In genomic region chr15:82221535-82221934, GRCh38 we compare ENCODE assay signal across 9 cellular contexts. TPM values are rescaled to one million over a fixed set of nuclear protein-coding genes. Genes with fewer than 3 reads are reported as not detected.
DNase-seq lines count a peak whose midpoint lies in the region; FAIRE-seq and TF ChIP-seq lines count a peak whose summit lies in the region.
"Not testable (repeated sequence)": the region's sequence is repeated elsewhere in the genome, so short reads cannot be mapped to it uniquely, and the experiment has no call there.
"Had no signal": no experiment of that assay in that cellular context is flagged by ENCODE, and none has a peak within 500 bp of the region (broad histone marks: within the 10 kb centered on the region; RNA-seq: fewer than 3 reads in every experiment).

No MANE protein-coding gene starts in this region.

- not testable (repeated sequence) for H4K91ac ChIP-seq in H1 (replicated peaks; ENCODE audit: insufficient read length, low read length)

- in situ Hi-C loops in KBM-7 (cut with MboI; ENCODE audit: low pct_unique_long_range_greater_than_20kb, low sequenced_read_pairs), result loop anchor here (25.0 kb wide), 1 partner anchor 759 kb away; no protein-coding TSS in a partner anchor

- H3K18ac ChIP-seq in H1 (ENCODE audit: extremely low read depth, low read length), result not testable (repeated sequence)

- TF ChIP-seq EP300 in H1 (IDR thresholded peaks at IDR 0.05; ENCODE audit: borderline replicate concordance in 1 of 2, low read depth in 2 of 2, low read length in 2 of 2), result not testable (repeated sequence)

- H3K4ac ChIP-seq in H1 (replicated peaks; ENCODE audit: insufficient read length, low read depth, low read length), result not testable (repeated sequence)

- not testable (repeated sequence) for H3F3A ChIP-seq in smooth muscle cell (ENCODE audit: low read depth)

- CTCF ChIA-PET in RWPE1 (lab: Yijun Ruan, JAX), result not testable (repeated sequence)
- CTCF ChIA-PET in H1 (lab: Charles Lee; ENCODE audit: partially characterized antibody), result interaction anchor here (0.6 to 1.7 kb wide), 2 partner anchors 10 to 217 kb away, joined by 3 to 4 read pairs; no protein-coding TSS in a partner anchor

- not testable (repeated sequence) for H3K4me1 ChIP-seq in H1 (replicated peaks in 1 of 4; ENCODE audit: control insufficient read depth in 3 of 4, insufficient read depth in 4 of 4, low read length in 3 of 4); keratinocyte (ENCODE audit: control insufficient read depth, extremely low read depth, insufficient read depth, low read length); smooth muscle cell (ENCODE audit: low read depth)

- H4K5ac ChIP-seq in H1 (ENCODE audit: insufficient read length, low read depth, low read length), result not testable (repeated sequence)

- FAIRE-seq in H1 (lab: Jason Lieb, UNC); keratinocyte (lab: Jason Lieb, UNC): not testable (repeated sequence)

- not testable (repeated sequence) for H2BK120ac ChIP-seq in H1 (replicated peaks; ENCODE audit: low read depth, low read length)

- TF ChIP-seq CTCF in GM06990 (IDR thresholded peaks at IDR 0.05; ENCODE audit: insufficient read depth, low read length, poor library complexity, severe bottlenecking) (peak; percentile 41), RWPE1 (conservative IDR thresholded peaks at IDR 0.05; ENCODE audit: low read depth) (peak; percentile 15; the same call in 1 of the 2 replicates), H1 (IDR thresholded peaks at IDR 0.05; ENCODE audit: control extremely low read depth in 1 of 3, insufficient read depth in 1 of 3, low read depth in 1 of 3, low read length in 3 of 3) (peak in 2 of 3 experiments; percentile 31 to 35; a peak in 2 of 4 replicates), keratinocyte (optimal IDR thresholded peaks at IDR 0.05 in 1 of 3, IDR thresholded peaks at IDR 0.05 in 1 of 3, conservative IDR thresholded peaks at IDR 0.05 in 1 of 3; ENCODE audit: extremely low read depth in 1 of 3, insufficient read depth in 2 of 3, low read length in 3 of 3) (peak; percentile 5 to 30 (median 8)), smooth muscle cell (IDR thresholded peaks at IDR 0.05; ENCODE audit: borderline replicate concordance, insufficient read depth, poor library complexity, severe bottlenecking) (peak; percentile 5)

- not testable (repeated sequence) for H3K14ac ChIP-seq in H1 (ENCODE audit: insufficient read length)

- dilution Hi-C loops in keratinocyte (cut with MboI; ENCODE audit: extremely low pct_ligation_motif_present, low sequenced_read_pairs), result not testable (repeated sequence)

- H2BK15ac ChIP-seq in H1 (ENCODE audit: low read length), result not testable (repeated sequence)

- DNase-seq in AG08395 (ENCODE audit: low spot score) (peak; percentile 3), KBM-7 (peak; percentile 43), RWPE1 (ENCODE audit: low spot score) (peak; percentile 3)
- not testable (repeated sequence) for DNase-seq in GM06990 (ENCODE audit: extremely low read depth, insufficient read length); H1 (ENCODE audit: low read depth in 1 of 2, low spot score in 2 of 2); keratinocyte (ENCODE audit: low read depth, low spot score); smooth muscle cell (lab: John Stamatoyannopoulos, UW; ENCODE audit: unreplicated experiment)
- DNase-seq in activated T-cell treated with anti-CD3 and anti-CD28 coated beads, Interleukin-2, amount 50 U/mL, for 1 hour, result peak; percentile 22

- not testable (repeated sequence) for H3K56ac ChIP-seq in H1 (replicated peaks; ENCODE audit: insufficient read length, low read depth, low read length)

- H3K79me2 ChIP-seq in H1 (ENCODE audit: control insufficient read depth in 1 of 2, insufficient read depth in 2 of 2, low read length in 2 of 2); keratinocyte (ENCODE audit: control insufficient read depth, insufficient read depth, low read length); smooth muscle cell (ENCODE audit: low read depth): not testable (repeated sequence)

- H3K4me3 ChIP-seq in GM06990 (replicated peaks; ENCODE audit: low read depth, low read length); H1 (ENCODE audit: extremely low read depth in 1 of 4, insufficient read depth in 2 of 4, low read depth in 3 of 4, low read length in 4 of 4); keratinocyte (ENCODE audit: control insufficient read depth in 2 of 3, extremely low read depth in 1 of 3, insufficient read depth in 2 of 3, low read depth in 1 of 3, low read length in 3 of 3); smooth muscle cell: not testable (repeated sequence)

- not testable (repeated sequence) for H3K23me2 ChIP-seq in H1 (ENCODE audit: low read depth, low read length)

- not testable (repeated sequence) for H2BK20ac ChIP-seq in H1 (ENCODE audit: low read length)

- not testable (repeated sequence) for H3K27ac ChIP-seq in RWPE1; H1 (ENCODE audit: low read depth, low read length); keratinocyte (ENCODE audit: control insufficient read depth, insufficient read depth, low read length); smooth muscle cell (ENCODE audit: low read depth)

- H3K79me1 ChIP-seq in H1 (ENCODE audit: low read depth, low read length), result not testable (repeated sequence)

- H2AFZ ChIP-seq in H1 (ENCODE audit: low read length); keratinocyte (ENCODE audit: control insufficient read depth, low read length); smooth muscle cell (ENCODE audit: low read depth): not testable (repeated sequence)

- H3K9ac ChIP-seq in H1 (replicated peaks in 1 of 4; ENCODE audit: extremely low read depth in 1 of 4, low read depth in 3 of 4, low read length in 3 of 4); keratinocyte (ENCODE audit: control insufficient read depth, extremely low read depth, insufficient read depth, low read length); smooth muscle cell (ENCODE audit: low read depth): not testable (repeated sequence)

- H2BK12ac ChIP-seq in H1 (ENCODE audit: low read depth, low read length), result not testable (repeated sequence)

- 80% methylated on average over 2 of the region's 2 CpGs; no CpG with 5 or more reads in 1 of the 2 experiments for WGBS in H1 (ENCODE audit: extremely low coverage in 1 of 2, insufficient coverage in 1 of 2, insufficient read length in 1 of 2, insufficient replicate concordance in 2 of 2, low coverage in 1 of 2, low lambda C conversion rate in 2 of 2, missing lambda C conversion rate in 1 of 2), 2 experiments
- WGBS in smooth muscle cell (ENCODE audit: low lambda C conversion rate), result 76% methylated on average over 2 of the region's 2 CpGs

- H4K8ac ChIP-seq in H1 (ENCODE audit: extremely low read depth, insufficient read depth, low read length), result not testable (repeated sequence)

- not testable (repeated sequence) for TF ChIP-seq POLR2A in H1 (IDR thresholded peaks at IDR 0.05; ENCODE audit: control extremely low read depth in 1 of 2, low read depth in 2 of 2, low read length in 2 of 2)

- POLR2A ChIA-PET in RWPE1 (lab: Yijun Ruan, JAX; ENCODE audit: low non-redundant PET); H1 (lab: Charles Lee; ENCODE audit: partially characterized antibody): not testable (repeated sequence)

- H2BK5ac ChIP-seq in H1 (ENCODE audit: low read depth, low read length), result not testable (repeated sequence)

- not testable (repeated sequence) for H3K9me1 ChIP-seq in keratinocyte (ENCODE audit: control insufficient read depth, extremely low read depth, insufficient read depth, low read length)

- not testable (repeated sequence) for H3K9me3 ChIP-seq in H1 (ENCODE audit: insufficient read depth in 2 of 2, low read depth in 1 of 2, low read length in 1 of 2); keratinocyte (ENCODE audit: control insufficient read depth, low read depth, low read length); smooth muscle cell (replicated peaks; ENCODE audit: low read depth)

- H4K20me1 ChIP-seq in H1 (replicated peaks in 1 of 2; ENCODE audit: control insufficient read depth in 1 of 2, insufficient read depth in 2 of 2, low read length in 2 of 2); keratinocyte (ENCODE audit: control insufficient read depth, extremely low read depth, insufficient read depth, low read length); smooth muscle cell (ENCODE audit: low read depth): not testable (repeated sequence)

- not testable (repeated sequence) for H3K36me3 ChIP-seq in GM06990 (ENCODE audit: control insufficient read depth, insufficient read depth, low read length); H1 (ENCODE audit: control insufficient read depth in 2 of 4, insufficient read depth in 4 of 4, low read length in 3 of 4); keratinocyte (ENCODE audit: control insufficient read depth in 2 of 2, extremely low read depth in 1 of 2, insufficient read depth in 2 of 2, low read length in 2 of 2); smooth muscle cell (ENCODE audit: low read depth)

- H3K4me2 ChIP-seq in H1 (ENCODE audit: insufficient read depth in 1 of 2, low read depth in 2 of 2, low read length in 2 of 2); keratinocyte (ENCODE audit: control insufficient read depth, extremely low read depth, insufficient read depth, low read depth, low read length); smooth muscle cell: not testable (repeated sequence)

- H2AK5ac ChIP-seq in H1 (ENCODE audit: low read depth, low read length), result not testable (repeated sequence)

- TF ChIP-seq RAD21 in H1 (IDR thresholded peaks at IDR 0.05 in 1 of 2, conservative IDR thresholded peaks at IDR 0.05 in 1 of 2; ENCODE audit: low read depth in 2 of 2, low read length in 2 of 2), result peak; percentile 28 to 43

- H3K23ac ChIP-seq in H1 (ENCODE audit: insufficient read length), result not testable (repeated sequence)

- H3K27me3 ChIP-seq in GM06990 (replicated peaks; ENCODE audit: control insufficient read depth, insufficient read depth, low read length); H1 (replicated peaks in 1 of 4; ENCODE audit: control insufficient read depth in 3 of 4, extremely low read depth in 1 of 4, insufficient read depth in 3 of 4, low read length in 3 of 4); keratinocyte (ENCODE audit: control insufficient read depth, extremely low read depth, insufficient read depth, low read length); smooth muscle cell (ENCODE audit: low read depth): not testable (repeated sequence)

RNA-seq across cellular contexts. Expression of gene EFL1, which starts 41.0 kb away (rescaled TPM):
- total RNA-seq in H1 (2021; fragmentation: NEBNext Ultra II Directional; extraction: Animal tissue kit (Norgen Biotek cat#: 25700)), result 31.5 and 32.8 TPM in 2 replicates
- polyA plus RNA-seq in H1 (2011; rRNA removed), result 8.8 and 10.8 TPM in 2 replicates
- polyA plus RNA-seq in H1 (2011; cell fraction: cytosol; rRNA removed), result 18.0 TPM
- polyA plus RNA-seq in H1 (2011; cell fraction: nucleus; rRNA removed), result 15.3 TPM
- 20.3 to 30.7 TPM (median 24.2 TPM) in 4 replicates for polyA plus RNA-seq in H1 (2012, experiment 1 of 2)
- 1.9 TPM for polyA plus RNA-seq in H1 (2012, experiment 2 of 2)
- polyA plus RNA-seq in H1 (2013, experiment 1 of 2), result 16.4 TPM
- polyA plus RNA-seq in H1 (2013, experiment 2 of 2), result 17.5 TPM
- polyA minus RNA-seq in H1 (2011; rRNA and poly(A)+ RNA removed), result 33.1 and 45.0 TPM in 2 replicates
- 31.2 TPM for polyA minus RNA-seq in H1 (2011; cell fraction: cytosol; rRNA and poly(A)+ RNA removed)
- polyA minus RNA-seq in H1 (2011; cell fraction: nucleus; rRNA and poly(A)+ RNA removed), result 49.1 TPM
- 20.2 to 32.0 TPM (median 21.2 TPM) in 3 replicates for polyA plus RNA-seq in keratinocyte
- 35.3 TPM for polyA plus RNA-seq in keratinocyte (2011; ENCODE audit: low read depth)
- polyA plus RNA-seq in keratinocyte (2011; cell fraction: cytosol; rRNA removed), result 13.4 and 25.2 TPM in 2 replicates
- polyA plus RNA-seq in keratinocyte (2011; cell fraction: nucleus; rRNA removed), result 20.8 and 25.3 TPM in 2 replicates
- 15.2 and 16.4 TPM in 2 replicates for polyA plus RNA-seq in keratinocyte (2012; ENCODE audit: low replicate concordance)
- 17.2 to 39.5 TPM (median 22.1 TPM) in 3 replicates for polyA minus RNA-seq in keratinocyte
- polyA minus RNA-seq in keratinocyte (2011; cell fraction: cytosol; rRNA and poly(A)+ RNA removed), result 13.6 TPM
- polyA minus RNA-seq in keratinocyte (2011; cell fraction: nucleus; rRNA and poly(A)+ RNA removed), result 17.6 and 35.2 TPM in 2 replicates
- total RNA-seq in smooth muscle cell, result 12.8 and 13.2 TPM in 2 replicates
- polyA plus RNA-seq in smooth muscle cell, result 4.5 and 9.6 TPM in 2 replicates

RNA-seq across cellular contexts. Expression of gene SAXO2, which starts 41.1 kb away (rescaled TPM):
- 3.1 and 3.8 TPM in 2 replicates for total RNA-seq in H1 (2021; fragmentation: NEBNext Ultra II Directional; extraction: Animal tissue kit (Norgen Biotek cat#: 25700))
- polyA plus RNA-seq in H1 (2011; rRNA removed), result 1.9 and 3.1 TPM in 2 replicates
- polyA plus RNA-seq in H1 (2011; cell fraction: cytosol; rRNA removed), result 2.5 TPM
- 2.7 TPM for polyA plus RNA-seq in H1 (2011; cell fraction: nucleus; rRNA removed)
- 1.3 to 3.9 TPM (median 2.1 TPM) in 4 replicates for polyA plus RNA-seq in H1 (2012, experiment 1 of 2)
- polyA plus RNA-seq in H1 (2012, experiment 2 of 2), result 2.3 TPM
- 3.6 TPM for polyA plus RNA-seq in H1 (2013, experiment 1 of 2)
- polyA plus RNA-seq in H1 (2013, experiment 2 of 2), result 2.3 TPM
- polyA minus RNA-seq in H1 (2011; rRNA and poly(A)+ RNA removed), result 0.22 and 0.29 TPM in 2 replicates
- not detected for polyA minus RNA-seq in H1 (2011; cell fraction: cytosol; rRNA and poly(A)+ RNA removed)
- polyA minus RNA-seq in H1 (2011; cell fraction: nucleus; rRNA and poly(A)+ RNA removed), result not detected
- 2.2 TPM in 3 replicates for polyA plus RNA-seq in keratinocyte
- 0.71 TPM for polyA plus RNA-seq in keratinocyte (2011; ENCODE audit: low read depth)
- 1.4 and 2.3 TPM in 2 replicates for polyA plus RNA-seq in keratinocyte (2011; cell fraction: cytosol; rRNA removed)
- 4.4 and 5.1 TPM in 2 replicates for polyA plus RNA-seq in keratinocyte (2011; cell fraction: nucleus; rRNA removed)
- polyA plus RNA-seq in keratinocyte (2012; ENCODE audit: low replicate concordance), result 1.4 and 2.1 TPM in 2 replicates
- polyA minus RNA-seq in keratinocyte, result 1.0 to 1.4 TPM in 2 of 3 replicates, not detected in the other
- polyA minus RNA-seq in keratinocyte (2011; cell fraction: cytosol; rRNA and poly(A)+ RNA removed), result not detected
- 0.84 and 4.0 TPM in 2 replicates for polyA minus RNA-seq in keratinocyte (2011; cell fraction: nucleus; rRNA and poly(A)+ RNA removed)
- total RNA-seq in smooth muscle cell, result 0.54 TPM in 1 of 2 replicates, not detected in the other
- 1.2 TPM in 1 of 2 replicates, not detected in the other for polyA plus RNA-seq in smooth muscle cell
- total RNA-seq: ascending aorta had no signal
